ENCODE assay signal across 17 cellular contexts in genomic region chr3:50479523-50479922, GRCh38. TPM values are rescaled to one million over a fixed set of nuclear protein-coding genes. Genes with fewer than 3 reads are reported as not detected.
A peak's percentile ranks its signal among the peaks of the same experiment; 100 is the strongest.
DNase-seq lines count a peak whose midpoint lies in the region; ATAC-seq and TF ChIP-seq lines count a peak whose summit lies in the region.
"Had no signal": no experiment of that assay in that cellular context is flagged by ENCODE, and none has a peak within 500 bp of the region (broad histone marks: within the 10 kb centered on the region; RNA-seq: fewer than 3 reads in every experiment).

No MANE protein-coding gene starts in this region.

- no peaks in the 10 kb centered on the region for H3K36me3 ChIP-seq in BLaER1
- no peaks in the 10 kb centered on the region for H3K36me3 ChIP-seq in naive thymus-derived CD4-positive, alpha-beta T cell (ENCODE audit: control insufficient read depth in 2 of 3, insufficient read depth in 3 of 3, low read length in 3 of 3)
- H3K36me3 ChIP-seq: BE2C, HAP-1 had no signal

- peaks cover 20% of the 10 kb centered on the region for H3K4me1 Mint-ChIP-seq in CD4-positive, alpha-beta T cell (ENCODE audit: low read depth)
- H3K4me1 Mint-ChIP-seq in activated T-helper 17 cell treated with anti-CD3 and anti-CD28 coated beads, Interleukin-2, amount 50 U/mL, for 72 hours = no peaks in the 10 kb centered on the region
- peaks cover 0 to 29% (median 11%) of the 10 kb centered on the region in 7 donors for H3K4me1 Mint-ChIP-seq in naive thymus-derived CD4-positive, alpha-beta T cell

- no peak for ATAC-seq in CD4-positive, alpha-beta T cell (ENCODE audit: poor library complexity)
- ATAC-seq in activated T-helper 17 cell treated with anti-CD3 and anti-CD28 coated beads, Interleukin-2, amount 50 U/mL, for 72 hours (replicated peaks) = no peak
- no peak for ATAC-seq in naive thymus-derived CD4-positive, alpha-beta T cell
- ATAC-seq in GM19395 (IDR thresholded peaks at IDR 0.05; ENCODE audit: unreplicated experiment) (no peak), left cardiac atrium (no peak)
- ATAC-seq: A549, GM12878, HepG2 had no signal

- H3K9me3 Mint-ChIP-seq in CD4-positive, alpha-beta T cell = no peaks in the 10 kb centered on the region
- no peaks in the 10 kb centered on the region for H3K9me3 Mint-ChIP-seq in activated T-helper 17 cell treated with anti-CD3 and anti-CD28 coated beads, Interleukin-2, amount 50 U/mL, for 72 hours
- no peaks in the 10 kb centered on the region for H3K9me3 Mint-ChIP-seq in naive thymus-derived CD4-positive, alpha-beta T cell
- H3K9me3 Mint-ChIP-seq: HFFc6 had no signal

- H3K27ac Mint-ChIP-seq in CD4-positive, alpha-beta T cell = peak overlapping the region; percentile 31
- peak overlapping the region; percentile 52 for H3K27ac Mint-ChIP-seq in activated T-helper 17 cell treated with anti-CD3 and anti-CD28 coated beads, Interleukin-2, amount 50 U/mL, for 72 hours
- peak overlapping the region in 6 of 9 donors; percentile 32 to 82 (median 66) for H3K27ac Mint-ChIP-seq in naive thymus-derived CD4-positive, alpha-beta T cell
- H3K27ac Mint-ChIP-seq: HFFc6 had no signal

- POLR2A ChIA-PET in CD4-positive, alpha-beta T cell (lab: Charles Lee) = no interaction called here
- POLR2A ChIA-PET in naive thymus-derived CD4-positive, alpha-beta T cell (lab: Charles Lee) = no interaction called here

- no peak overlapping the region for H3K4me2 ChIP-seq in BLaER1
- H3K4me2 ChIP-seq: A549 had no signal

- no peaks in the 10 kb centered on the region for H4K20me1 ChIP-seq in BLaER1

- intact Hi-C loops in CD4-positive, alpha-beta T cell (cut with DNase I, micrococcal nuclease) = no loop called here
- intact Hi-C loops in naive thymus-derived CD4-positive, alpha-beta T cell (cut with micrococcal nuclease) = no loop called here
- intact Hi-C loops in lower leg skin (cut with DNase I; ENCODE audit: low total_unique reads) (no loop called here), left cardiac atrium (cut with DNase I) (no loop called here)

- no peaks in the 10 kb centered on the region for H3K27me3 ChIP-seq in BLaER1
- no peaks in the 10 kb centered on the region for H3K27me3 ChIP-seq in CD4-positive, alpha-beta T cell (ENCODE audit: control insufficient read depth, insufficient read depth, low read length)
- no peaks in the 10 kb centered on the region for H3K27me3 ChIP-seq in naive thymus-derived CD4-positive, alpha-beta T cell (ENCODE audit: control insufficient read depth in 2 of 2, insufficient read depth in 2 of 2, low read length in 2 of 2)
- H3K27me3 ChIP-seq: BE2C had no signal

- 76 to 77% methylated on average over 4 of the region's 4 CpGs for WGBS in lower leg skin, 2 donors

- H3K9me3 ChIP-seq in BLaER1 = no peaks in the 10 kb centered on the region
- no peaks in the 10 kb centered on the region for H3K9me3 ChIP-seq in CD4-positive, alpha-beta T cell (ENCODE audit: control insufficient read depth, low read length)
- H3K9me3 ChIP-seq in naive thymus-derived CD4-positive, alpha-beta T cell (ENCODE audit: control insufficient read depth in 2 of 3, low read length in 3 of 3) = no peaks in the 10 kb centered on the region
- H3K9me3 ChIP-seq: A549, BE2C, HAP-1 had no signal

- TF ChIP-seq POLR2A in lower leg skin (IDR thresholded peaks at IDR 0.05) = no peak

- H3K27me3 Mint-ChIP-seq in CD4-positive, alpha-beta T cell = no peaks in the 10 kb centered on the region
- H3K27me3 Mint-ChIP-seq in activated T-helper 17 cell treated with anti-CD3 and anti-CD28 coated beads, Interleukin-2, amount 50 U/mL, for 72 hours = no peaks in the 10 kb centered on the region
- H3K27me3 Mint-ChIP-seq in naive thymus-derived CD4-positive, alpha-beta T cell = no peaks in the 10 kb centered on the region

- H3K4me3 ChIP-seq in BLaER1 = no peak overlapping the region
- no peak overlapping the region for H3K4me3 ChIP-seq in naive thymus-derived CD4-positive, alpha-beta T cell (ENCODE audit: low read length)
- H3K4me3 ChIP-seq in lower leg skin (ENCODE audit: low read depth, poor library complexity, severe bottlenecking) = no peak overlapping the region
- H3K4me3 ChIP-seq: A549, GM12878, HAP-1 had no signal

- no peak for DNase-seq in CD4-positive, alpha-beta T cell
- DNase-seq in naive thymus-derived CD4-positive, alpha-beta T cell = no peak
- no peak for DNase-seq in lower leg skin (ENCODE audit: low spot score in 2 of 2)
- DNase-seq in NCI-H2227 (lab: John Stamatoyannopoulos, UW; ENCODE audit: unreplicated experiment) = no peak
- no peak for DNase-seq in left cardiac atrium
- DNase-seq: BE2C, DMS79, GOT3, HFFc6 had no signal

- 0 out of 2 replicates have a peak overlapping the region, but pooled peaks have one; percentile 4 for H3K27ac ChIP-seq in BLaER1
- no peak overlapping the region for H3K27ac ChIP-seq in CD4-positive, alpha-beta T cell (ENCODE audit: low read depth, low read length)
- no peak overlapping the region for H3K27ac ChIP-seq in naive thymus-derived CD4-positive, alpha-beta T cell (ENCODE audit: low read depth, low read length)
- H3K27ac ChIP-seq: A549 had no signal

- CTCF ChIA-PET in CD4-positive, alpha-beta T cell (lab: Charles Lee) = no interaction called here
- CTCF ChIA-PET in naive thymus-derived CD4-positive, alpha-beta T cell (lab: Charles Lee) = no interaction called here

- no peaks in the 10 kb centered on the region for H3K36me3 Mint-ChIP-seq in CD4-positive, alpha-beta T cell (ENCODE audit: low read depth)
- no peaks in the 10 kb centered on the region for H3K36me3 Mint-ChIP-seq in activated T-helper 17 cell treated with anti-CD3 and anti-CD28 coated beads, Interleukin-2, amount 50 U/mL, for 72 hours (ENCODE audit: low read depth)
- H3K36me3 Mint-ChIP-seq in naive thymus-derived CD4-positive, alpha-beta T cell = no peaks in the 10 kb centered on the region
- H3K36me3 Mint-ChIP-seq: CD14-positive monocyte had no signal

- H3K9ac ChIP-seq in BLaER1 = no peak overlapping the region

- H3K4me3 Mint-ChIP-seq in CD4-positive, alpha-beta T cell = no peak overlapping the region
- H3K4me3 Mint-ChIP-seq in activated T-helper 17 cell treated with anti-CD3 and anti-CD28 coated beads, Interleukin-2, amount 50 U/mL, for 72 hours = no peak overlapping the region
- H3K4me3 Mint-ChIP-seq in naive thymus-derived CD4-positive, alpha-beta T cell = no peak overlapping the region
- H3K4me3 Mint-ChIP-seq: CD14-positive monocyte, HFFc6 had no signal

- TF ChIP-seq CTCF in CD4-positive, alpha-beta T cell (IDR thresholded peaks at IDR 0.05) = no peak
- TF ChIP-seq CTCF in lower leg skin (IDR thresholded peaks at IDR 0.05) = no peak

- peaks cover 37% of the 10 kb centered on the region for H3K4me1 ChIP-seq in BLaER1
- peaks cover 9% of the 10 kb centered on the region in 2 donors for H3K4me1 ChIP-seq in naive thymus-derived CD4-positive, alpha-beta T cell (ENCODE audit: control insufficient read depth in 2 of 2, insufficient read depth in 2 of 2, low read length in 2 of 2)
- H3K4me1 ChIP-seq: A549, BE2C, HAP-1 had no signal

RNA-seq across cellular contexts. Expression of gene CACNA2D2, which starts 23.9 kb away (rescaled TPM):
- total RNA-seq in CD4-positive, alpha-beta T cell = 1 to 10 TPM; 2.5 to 3.8 TPM
- total RNA-seq in activated T-helper 17 cell treated with anti-CD3 and anti-CD28 coated beads, Interleukin-2, amount 50 U/mL, for 72 hours = 1 to 10 TPM in 1 of 2 donors, under 1 TPM in 1; 0.50 to 5.0 TPM
- total RNA-seq in naive thymus-derived CD4-positive, alpha-beta T cell = 1 to 10 TPM in 4 of 5 experiments, under 1 TPM in 1; 0.97 to 6.2 (median 2.5) TPM
- polyA plus RNA-seq in naive thymus-derived CD4-positive, alpha-beta T cell = under 1 TPM; 0.32 to 0.38 TPM
- total RNA-seq in lower leg skin (1 to 10 TPM; 1.1 to 2.0 (median 1.6) TPM), left cardiac atrium (1 to 10 TPM; 4.6 to 7.8 TPM)
- total RNA-seq: HepG2 had no signal
- polyA plus RNA-seq: HepG2 had no signal
